In genomic region chr14:65866906-65867305, GRCh38 we compare ENCODE assay signal across 14 cellular contexts.
DNase-seq lines count a peak whose midpoint lies in the region; FAIRE-seq and TF ChIP-seq lines count a peak whose summit lies in the region.
"Had no signal": no experiment of that assay in that cellular context is flagged by ENCODE, and none has a peak within 500 bp of the region (broad histone marks: within the 10 kb centered on the region; RNA-seq: fewer than 3 reads in every experiment).

No MANE protein-coding gene starts in this region.

- H3K36me3 ChIP-seq in MM.1S (replicated peaks; ENCODE audit: insufficient read depth, low read length), result no peaks in the 10 kb centered on the region

- H3K4me1 ChIP-seq in MM.1S (ENCODE audit: low read length), result no peaks in the 10 kb centered on the region

- no peak for FAIRE-seq in GM12891 (lab: Jason Lieb, UNC)
- FAIRE-seq: colon, islet of Langerhans had no signal

- no peaks in the 10 kb centered on the region for H3K79me2 ChIP-seq in MM.1S (ENCODE audit: low read length)

- H3K9me3 ChIP-seq in MM.1S (replicated peaks; ENCODE audit: insufficient read depth, low read length), result no peaks in the 10 kb centered on the region

- H3K9me2 ChIP-seq in MM.1S (replicated peaks; ENCODE audit: insufficient read depth, low read length), result no peaks in the 10 kb centered on the region

- H3K27ac ChIP-seq in MM.1S (ENCODE audit: low read length), result no peak overlapping the region

- no peak overlapping the region for H3K4me2 ChIP-seq in MM.1S (ENCODE audit: low read depth, low read length)
- H3K4me2 ChIP-seq: GM23338 had no signal

- no peak for TF ChIP-seq POLR2A in GM12891 (IDR thresholded peaks at IDR 0.05; ENCODE audit: low read depth, low read length)

- DNase-seq in DMS153 (lab: John Stamatoyannopoulos, UW) (peak; percentile 90), NCI-H1092 treated with DMSO at 0.1 percent for 48 hours (lab: John Stamatoyannopoulos, UW) (peak; percentile 91), NCI-H345 treated with DMSO at 0.1 percent for 48 hours (lab: John Stamatoyannopoulos, UW; ENCODE audit: unreplicated experiment) (peak; percentile 91), fibroblast of gingiva (ENCODE audit: low read depth) (peak; percentile 64), SIG-M5 treated with dmso at 0.1 percent for 504 hours (lab: John Stamatoyannopoulos, UW; ENCODE audit: unreplicated experiment) (no peak), GM12891 (ENCODE audit: insufficient read length, low spot score) (no peak), MM.1S (no peak)
- no peak for DNase-seq in stimulated activated CD4-positive, alpha-beta T cell treated with anti-CD3 and anti-CD28 coated beads, Interleukin-12 subunit alpha, Interleukin-12 subunit beta, amount 100 ng/mL, for 4 hours
- DNase-seq: activated naive CD4-positive, alpha-beta T cell treated with Interleukin-2 at 50 U/mL for 16 hours; mesenchymal stem cell; NK-92 treated with Interleukin-12 subunit alpha and Interleukin-12 subunit beta, amount 100 ng/mL, for 24 hours had no signal

- H2AFZ ChIP-seq in MM.1S (ENCODE audit: low read length), result no peak overlapping the region
- H2AFZ ChIP-seq: GM23338 had no signal

- H3K27me3 ChIP-seq in MM.1S (replicated peaks; ENCODE audit: insufficient read depth, low read length), result no peaks in the 10 kb centered on the region

- no peaks in the 10 kb centered on the region for H4K20me1 ChIP-seq in MM.1S (ENCODE audit: insufficient read depth, low read length)

- TF ChIP-seq CTCF in MM.1S (IDR thresholded peaks at IDR 0.05; ENCODE audit: low read length), result no peak

- no peaks in the 10 kb centered on the region for H3F3A ChIP-seq in MM.1S (ENCODE audit: insufficient read depth, low read length)

- no peak overlapping the region for H3K4me3 ChIP-seq in MM.1S (ENCODE audit: low read length)
- H3K4me3 ChIP-seq: GM23338 had no signal

- H3K9ac ChIP-seq in MM.1S (ENCODE audit: low read length), result no peak overlapping the region

TF ChIP-seq in GM12891, 5 proteins besides CTCF, POLR2A, EP300 and RAD21:
- TF ChIP-seq TAF1 (IDR thresholded peaks at IDR 0.05; ENCODE audit: low read depth, low read length) (no peak), POLR2AphosphoS5 (IDR thresholded peaks at IDR 0.05; ENCODE audit: low read depth, low read length) (no peak), POU2F2 (IDR thresholded peaks at IDR 0.05; ENCODE audit: low read depth, low read length) (no peak), SPI1 (IDR thresholded peaks at IDR 0.05; ENCODE audit: low read depth, low read length) (no peak), PAX5 (IDR thresholded peaks at IDR 0.05; ENCODE audit: insufficient read depth, low read length, severe bottlenecking) (no peak)

Comparison
In these comparisons a context has a peak if more than half of its experiments do, and no peak if none do; other contexts are left out.
1. DNase-seq: peak in DMS153 (single experiment), NCI-H1092 treated with DMSO at 0.1 percent for 48 hours (single experiment), NCI-H345 treated with DMSO at 0.1 percent for 48 hours (single experiment) and fibroblast of gingiva (single experiment); none in SIG-M5 treated with dmso at 0.1 percent for 504 hours (single experiment), stimulated activated CD4-positive, alpha-beta T cell treated with anti-CD3 and anti-CD28 coated beads, Interleukin-12 subunit alpha, Interleukin-12 subunit beta, amount 100 ng/mL, for 4 hours (single experiment), GM12891 (single experiment) and MM.1S (single experiment).